1 cellular context compared by ENCODE assay signal in the genomic region with DNA sequence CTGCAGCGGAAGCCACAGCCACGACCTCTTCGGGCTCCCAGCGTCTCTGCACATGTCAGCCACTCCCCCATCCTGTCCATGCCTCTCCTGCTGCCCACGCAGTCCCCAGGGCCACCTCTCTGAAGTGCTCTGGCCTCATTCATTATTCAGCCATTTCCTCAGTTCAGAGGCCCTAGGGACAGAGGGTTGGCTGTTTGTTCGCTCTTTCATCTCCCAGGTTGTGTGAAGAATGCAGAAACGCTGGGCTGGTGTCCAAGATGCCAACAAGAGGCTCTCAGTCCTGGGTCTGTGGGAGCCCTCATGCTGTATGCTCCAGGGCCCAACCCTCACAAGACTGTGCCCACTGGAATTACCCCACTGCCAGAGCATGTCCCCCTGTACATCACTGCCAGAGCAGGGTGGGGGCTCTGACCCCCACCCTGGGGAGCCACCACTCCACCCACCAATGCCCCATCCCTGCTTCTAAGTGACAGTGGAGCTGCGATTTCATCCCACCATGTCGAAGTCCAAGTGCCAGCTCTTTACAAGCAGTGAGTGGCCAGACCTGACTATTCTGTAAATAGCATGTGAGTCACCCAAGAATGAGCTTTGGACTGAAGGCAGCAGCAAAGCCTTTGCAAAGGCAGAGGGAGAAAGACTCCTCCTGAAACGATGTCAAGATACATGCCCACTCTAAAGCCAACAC.
A peak's percentile ranks its signal among the peaks of the same experiment; 100 is the strongest.
TF ChIP-seq lines count a peak whose summit lies in the region.

No MANE protein-coding gene starts in this region.

TF ChIP-seq in HepG2, 621 proteins besides CTCF, POLR2A, EP300 and RAD21 (continued from another document and continues in another):
- TF ChIP-seq ARID4A (CRISPR knock-in tag; IDR thresholded peaks at IDR 0.05; ENCODE audit: borderline replicate concordance) (no peak), HNF4G (IDR thresholded peaks at IDR 0.05; ENCODE audit: borderline replicate concordance, low read depth, low read length) (peak; percentile 70), HNF4G (CRISPR knock-in tag; IDR thresholded peaks at IDR 0.05; ENCODE audit: borderline replicate concordance, low read depth) (0 out of 2 replicates have a peak, but pooled peaks have one; percentile 45), ATAD3A (CRISPR knock-in tag; IDR thresholded peaks at IDR 0.05) (no peak), SIN3B (IDR thresholded peaks at IDR 0.05; ENCODE audit: low read length) (no peak), ZNF30 (CRISPR knock-in tag; IDR thresholded peaks at IDR 0.05) (no peak), IRX3 (CRISPR knock-in tag; IDR thresholded peaks at IDR 0.05; ENCODE audit: borderline replicate concordance, low read depth) (no peak), ZNF816 (CRISPR knock-in tag; IDR thresholded peaks at IDR 0.05; ENCODE audit: borderline replicate concordance) (no peak), ZNF75D (CRISPR knock-in tag; IDR thresholded peaks at IDR 0.05; ENCODE audit: borderline replicate concordance) (no peak), MYC (CRISPR knock-in tag; IDR thresholded peaks at IDR 0.05; ENCODE audit: borderline replicate concordance) (no peak), ZNF878 (CRISPR knock-in tag; IDR thresholded peaks at IDR 0.05) (no peak), E2F1 (CRISPR knock-in tag; IDR thresholded peaks at IDR 0.05) (no peak), ZBTB44 (CRISPR knock-in tag; IDR thresholded peaks at IDR 0.05) (no peak), FOXP1 (IDR thresholded peaks at IDR 0.05) (no peak), FOXP1 (CRISPR knock-in tag; IDR thresholded peaks at IDR 0.05) (peak; percentile 26; the same call in 1 of the 2 replicates), ZBTB1 (CRISPR knock-in tag; IDR thresholded peaks at IDR 0.05; ENCODE audit: borderline replicate concordance) (no peak), KDM5B (CRISPR knock-in tag; IDR thresholded peaks at IDR 0.05; ENCODE audit: borderline replicate concordance) (no peak), RBFOX2 (IDR thresholded peaks at IDR 0.05; ENCODE audit: low read depth, low read length) (no peak; the same call in 1 of the 2 replicates), UBTF (CRISPR knock-in tag; IDR thresholded peaks at IDR 0.05) (no peak), ZNF782 (CRISPR knock-in tag; IDR thresholded peaks at IDR 0.05; ENCODE audit: borderline replicate concordance) (no peak), ZNF703 (CRISPR knock-in tag; IDR thresholded peaks at IDR 0.05; ENCODE audit: borderline replicate concordance) (no peak), TEAD3 (CRISPR knock-in tag; optimal IDR thresholded peaks at IDR 0.05; ENCODE audit: borderline replicate concordance) (peak; percentile 45), YEATS4 (CRISPR knock-in tag; IDR thresholded peaks at IDR 0.05; ENCODE audit: borderline replicate concordance) (no peak), MEF2D (CRISPR knock-in tag; IDR thresholded peaks at IDR 0.05) (0 out of 2 replicates have a peak, but pooled peaks have one; percentile 38), FOXK1 (CRISPR knock-in tag; IDR thresholded peaks at IDR 0.05; ENCODE audit: borderline replicate concordance, low read depth) (peak; percentile 29; the same call in 1 of the 2 replicates), ZNF12 (CRISPR knock-in tag; IDR thresholded peaks at IDR 0.05) (peak; percentile 96), JUND (CRISPR knock-in tag; IDR thresholded peaks at IDR 0.05) (peak; percentile 80; the same call in 1 of the 2 replicates), ZNF256 (CRISPR knock-in tag; conservative IDR thresholded peaks at IDR 0.05) (no peak), ZNF446 (CRISPR knock-in tag; IDR thresholded peaks at IDR 0.05) (no peak), MXI1 (IDR thresholded peaks at IDR 0.05; ENCODE audit: borderline replicate concordance, low read depth, low read length) (peak; percentile 43; the same call in 1 of the 3 replicates), MXD4 (CRISPR knock-in tag; IDR thresholded peaks at IDR 0.05) (no peak), TP53 (CRISPR knock-in tag; conservative IDR thresholded peaks at IDR 0.05) (no peak), ZNF253 (CRISPR knock-in tag; IDR thresholded peaks at IDR 0.05; ENCODE audit: borderline replicate concordance) (no peak)
- TF ChIP-seq, protein P1, sequence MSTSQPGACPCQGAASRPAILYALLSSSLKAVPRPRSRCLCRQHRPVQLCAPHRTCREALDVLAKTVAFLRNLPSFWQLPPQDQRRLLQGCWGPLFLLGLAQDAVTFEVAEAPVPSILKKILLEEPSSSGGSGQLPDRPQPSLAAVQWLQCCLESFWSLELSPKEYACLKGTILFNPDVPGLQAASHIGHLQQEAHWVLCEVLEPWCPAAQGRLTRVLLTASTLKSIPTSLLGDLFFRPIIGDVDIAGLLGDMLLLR (CRISPR knock-in tag; IDR thresholded peaks at IDR 0.05): no peak
- TF ChIP-seq, protein P2, sequence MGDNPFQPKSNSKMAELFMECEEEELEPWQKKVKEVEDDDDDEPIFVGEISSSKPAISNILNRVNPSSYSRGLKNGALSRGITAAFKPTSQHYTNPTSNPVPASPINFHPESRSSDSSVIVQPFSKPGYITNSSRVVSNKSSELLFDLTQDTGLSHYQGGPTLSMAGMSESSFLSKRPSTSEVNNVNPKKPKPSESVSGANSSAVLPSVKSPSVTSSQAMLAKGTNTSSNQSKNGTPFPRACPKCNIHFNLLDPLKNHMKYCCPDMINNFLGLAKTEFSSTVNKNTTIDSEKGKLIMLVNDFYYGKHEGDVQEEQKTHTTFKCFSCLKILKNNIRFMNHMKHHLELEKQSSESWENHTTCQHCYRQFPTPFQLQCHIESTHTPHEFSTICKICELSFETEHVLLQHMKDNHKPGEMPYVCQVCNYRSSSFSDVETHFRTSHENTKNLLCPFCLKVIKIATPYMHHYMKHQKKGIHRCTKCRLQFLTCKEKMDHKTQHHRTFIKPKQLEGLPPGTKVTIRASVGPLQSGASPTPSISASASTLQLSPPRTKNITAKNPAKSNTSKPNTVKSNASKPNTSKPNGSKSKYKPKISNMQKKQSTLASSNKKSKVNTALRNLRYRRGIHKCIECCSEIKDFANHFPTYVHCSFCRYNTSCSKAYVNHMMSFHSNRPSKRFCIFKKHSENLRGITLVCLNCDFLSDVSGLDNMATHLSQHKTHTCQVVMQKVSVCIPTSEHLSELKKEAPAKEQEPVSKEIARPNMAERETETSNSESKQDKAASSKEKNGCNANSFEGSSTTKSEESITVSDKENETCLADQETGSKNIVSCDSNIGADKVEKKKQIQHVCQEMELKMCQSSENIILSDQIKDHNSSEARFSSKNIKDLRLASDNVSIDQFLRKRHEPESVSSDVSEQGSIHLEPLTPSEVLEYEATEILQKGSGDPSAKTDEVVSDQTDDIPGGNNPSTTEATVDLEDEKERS (CRISPR knock-in tag; IDR thresholded peaks at IDR 0.05): 0 out of 2 replicates have a peak, but pooled peaks have one; percentile 34
- TF ChIP-seq, protein P3, sequence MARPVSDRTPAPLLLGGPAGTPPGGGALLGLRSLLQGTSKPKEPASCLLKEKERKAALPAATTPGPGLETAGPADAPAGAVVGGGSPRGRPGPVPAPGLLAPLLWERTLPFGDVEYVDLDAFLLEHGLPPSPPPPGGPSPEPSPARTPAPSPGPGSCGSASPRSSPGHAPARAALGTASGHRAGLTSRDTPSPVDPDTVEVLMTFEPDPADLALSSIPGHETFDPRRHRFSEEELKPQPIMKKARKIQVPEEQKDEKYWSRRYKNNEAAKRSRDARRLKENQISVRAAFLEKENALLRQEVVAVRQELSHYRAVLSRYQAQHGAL (CRISPR knock-in tag; IDR thresholded peaks at IDR 0.05; ENCODE audit: not compliant biosample characterization): no peak
- TF ChIP-seq, protein P4, sequence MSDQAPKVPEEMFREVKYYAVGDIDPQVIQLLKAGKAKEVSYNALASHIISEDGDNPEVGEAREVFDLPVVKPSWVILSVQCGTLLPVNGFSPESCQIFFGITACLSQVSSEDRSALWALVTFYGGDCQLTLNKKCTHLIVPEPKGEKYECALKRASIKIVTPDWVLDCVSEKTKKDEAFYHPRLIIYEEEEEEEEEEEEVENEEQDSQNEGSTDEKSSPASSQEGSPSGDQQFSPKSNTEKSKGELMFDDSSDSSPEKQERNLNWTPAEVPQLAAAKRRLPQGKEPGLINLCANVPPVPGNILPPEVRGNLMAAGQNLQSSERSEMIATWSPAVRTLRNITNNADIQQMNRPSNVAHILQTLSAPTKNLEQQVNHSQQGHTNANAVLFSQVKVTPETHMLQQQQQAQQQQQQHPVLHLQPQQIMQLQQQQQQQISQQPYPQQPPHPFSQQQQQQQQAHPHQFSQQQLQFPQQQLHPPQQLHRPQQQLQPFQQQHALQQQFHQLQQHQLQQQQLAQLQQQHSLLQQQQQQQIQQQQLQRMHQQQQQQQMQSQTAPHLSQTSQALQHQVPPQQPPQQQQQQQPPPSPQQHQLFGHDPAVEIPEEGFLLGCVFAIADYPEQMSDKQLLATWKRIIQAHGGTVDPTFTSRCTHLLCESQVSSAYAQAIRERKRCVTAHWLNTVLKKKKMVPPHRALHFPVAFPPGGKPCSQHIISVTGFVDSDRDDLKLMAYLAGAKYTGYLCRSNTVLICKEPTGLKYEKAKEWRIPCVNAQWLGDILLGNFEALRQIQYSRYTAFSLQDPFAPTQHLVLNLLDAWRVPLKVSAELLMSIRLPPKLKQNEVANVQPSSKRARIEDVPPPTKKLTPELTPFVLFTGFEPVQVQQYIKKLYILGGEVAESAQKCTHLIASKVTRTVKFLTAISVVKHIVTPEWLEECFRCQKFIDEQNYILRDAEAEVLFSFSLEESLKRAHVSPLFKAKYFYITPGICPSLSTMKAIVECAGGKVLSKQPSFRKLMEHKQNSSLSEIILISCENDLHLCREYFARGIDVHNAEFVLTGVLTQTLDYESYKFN (CRISPR knock-in tag; conservative IDR thresholded peaks at IDR 0.05): peak; percentile 64
